Comparison of ENCODE assay signal across 27 cellular contexts in genomic region chr17:29050176-29050575, GRCh38. TPM values are rescaled to one million over a fixed set of nuclear protein-coding genes. Genes with fewer than 3 reads are reported as not detected.
"Had no signal": no experiment of that assay in that cellular context is flagged by ENCODE, and none has a peak within 500 bp of the region (broad histone marks: within the 10 kb centered on the region; RNA-seq: fewer than 3 reads in every experiment).

No MANE protein-coding gene starts in this region.

- H3K4me3 Mint-ChIP-seq: activated B cell treated with CpG ODN at 0.5 μM for 24 hours; activated CD4-positive, alpha-beta T cell treated with anti-CD3 and anti-CD28 coated beads, Interleukin-2, amount 10 ng/mL, durations not matched to agents 24 days and 14 days; activated CD8-positive, alpha-beta memory T cell treated with anti-CD3 and anti-CD28 coated beads, Interleukin-2, amount 10 ng/mL, durations not matched to agents 7 days and 5 days; activated naive CD4-positive, alpha-beta T cell treated with anti-CD3 and anti-CD28 coated beads, Interleukin-2, amount 50 U/mL, for 24 hours; activated T-cell treated with anti-CD3 and anti-CD28 coated beads, Interleukin-2, amount 50 U/mL, for 24 hours; activated T-helper 1 cell treated with anti-CD3 and anti-CD28 coated beads, Interleukin-12 subunit alpha, Interleukin-12 subunit beta, Interleukin-2, Interleukin-4 antibody, amounts not matched to agents 30 ng/mL and 10 ng/mL and 1 ng/mL, durations not matched to agents 14 hours and 24 hours and 36 hours; T-helper 17 cell had no signal

- H3K4me3 ChIP-seq: Peyer's patch had no signal

- H3K27me3 Mint-ChIP-seq: activated naive CD4-positive, alpha-beta T cell treated with anti-CD3 and anti-CD28 coated beads, Interleukin-2, amount 50 U/mL, for 24 hours had no signal

- H3K36me3 ChIP-seq: Peyer's patch had no signal

- H3K9me3 ChIP-seq: Peyer's patch had no signal

- H3K27me3 ChIP-seq: Peyer's patch had no signal

- H3K4me1 Mint-ChIP-seq: activated naive CD4-positive, alpha-beta T cell treated with anti-CD3 and anti-CD28 coated beads, Interleukin-2, amount 50 U/mL, for 24 hours; T-helper 17 cell had no signal

- H3K9me3 Mint-ChIP-seq: activated B cell treated with CpG ODN at 0.5 μM for 24 hours; activated CD4-positive, alpha-beta T cell treated with anti-CD3 and anti-CD28 coated beads, Interleukin-2, amount 10 ng/mL, durations not matched to agents 24 days and 14 days; activated naive CD4-positive, alpha-beta T cell treated with anti-CD3 and anti-CD28 coated beads, Interleukin-2, amount 50 U/mL, for 24 hours; activated T-cell treated with anti-CD3 and anti-CD28 coated beads, Interleukin-2, amount 50 U/mL, for 24 hours; activated T-helper 1 cell treated with anti-CD3 and anti-CD28 coated beads, Interleukin-12 subunit alpha, Interleukin-12 subunit beta, Interleukin-2, Interleukin-4 antibody, amounts not matched to agents 30 ng/mL and 10 ng/mL and 1 ng/mL, durations not matched to agents 14 hours and 24 hours and 36 hours had no signal

- ATAC-seq: activated CD8-positive, alpha-beta memory T cell treated with anti-CD3 and anti-CD28 coated beads, Interleukin-2, amount 10 ng/mL, durations not matched to agents 7 days and 5 days; T-helper 17 cell had no signal

- DNase-seq: activated B cell treated with CpG ODN at 0.5 μM for 24 hours; activated CD4-positive, alpha-beta T cell treated with anti-CD3 and anti-CD28 coated beads for 1 hour; activated CD4-positive, alpha-beta T cell treated with anti-CD3 and anti-CD28 coated beads, Interleukin-2, amount 10 ng/mL, durations not matched to agents 24 days and 14 days; activated CD4-positive, alpha-beta T cell treated with anti-CD3 and anti-CD28 coated beads, Interleukin-2, amount 50 U/mL, for 48 hours; activated CD8-positive, alpha-beta memory T cell treated with anti-CD3 and anti-CD28 coated beads, Interleukin-2, amount 10 ng/mL, durations not matched to agents 7 days and 5 days; activated effector memory CD4-positive, alpha-beta T cell treated with Interleukin-2 at 50 U/mL for 16 hours; activated naive CD4-positive, alpha-beta T cell; activated T-cell treated with anti-CD3 and anti-CD28 coated beads, Interleukin-2, amount 50 U/mL, for 24 hours; aorta; IMR-90; Kasumi-1; KBM-7; NCI-H1048; NCI-H1930; NCI-H2171; NCI-H2227 treated with DMSO at 0.1 percent for 48 hours; NCI-H446 treated with DMSO at 0.1 percent for 48 hours; NCI-H524 treated with DMSO at 0.1 percent for 48 hours; NCI-H748 treated with DMSO at 0.1 percent for 48 hours; Peyer's patch; SHP77; T-helper 17 cell; T-helper 9 cell had no signal

- H3K27ac ChIP-seq: Peyer's patch, RWPE1 had no signal

- H3K27ac Mint-ChIP-seq: activated B cell treated with CpG ODN at 0.5 μM for 24 hours; activated CD4-positive, alpha-beta T cell treated with anti-CD3 and anti-CD28 coated beads, Interleukin-2, amount 10 ng/mL, durations not matched to agents 24 days and 14 days; activated CD8-positive, alpha-beta memory T cell treated with anti-CD3 and anti-CD28 coated beads, Interleukin-2, amount 10 ng/mL, durations not matched to agents 7 days and 5 days; activated naive CD4-positive, alpha-beta T cell treated with anti-CD3 and anti-CD28 coated beads, Interleukin-2, amount 50 U/mL, for 24 hours; activated T-cell treated with anti-CD3 and anti-CD28 coated beads, Interleukin-2, amount 50 U/mL, for 24 hours; activated T-helper 1 cell treated with anti-CD3 and anti-CD28 coated beads, Interleukin-12 subunit alpha, Interleukin-12 subunit beta, Interleukin-2, Interleukin-4 antibody, amounts not matched to agents 30 ng/mL and 10 ng/mL and 1 ng/mL, durations not matched to agents 14 hours and 24 hours and 36 hours; T-helper 17 cell had no signal

- H3K4me1 ChIP-seq: Peyer's patch had no signal

- H3K36me3 Mint-ChIP-seq: activated CD8-positive, alpha-beta memory T cell treated with anti-CD3 and anti-CD28 coated beads, Interleukin-2, amount 10 ng/mL, durations not matched to agents 7 days and 5 days; activated naive CD4-positive, alpha-beta T cell treated with anti-CD3 and anti-CD28 coated beads, Interleukin-2, amount 50 U/mL, for 24 hours had no signal

RNA-seq across cellular contexts. Expression of gene SEZ6, which starts 44.3 kb away (rescaled TPM):
- total RNA-seq: activated B cell treated with CpG ODN at 0.5 μM for 24 hours; activated CD4-positive, alpha-beta T cell treated with anti-CD3 and anti-CD28 coated beads, Interleukin-2, amount 10 ng/mL, durations not matched to agents 24 days and 14 days; activated CD8-positive, alpha-beta memory T cell treated with anti-CD3 and anti-CD28 coated beads, Interleukin-2, amount 10 ng/mL, durations not matched to agents 7 days and 5 days; activated T-helper 1 cell treated with anti-CD3 and anti-CD28 coated beads, Interleukin-12 subunit alpha, Interleukin-12 subunit beta, Interleukin-2, Interleukin-4 antibody, amounts not matched to agents 30 ng/mL and 10 ng/mL and 1 ng/mL, durations not matched to agents 14 hours and 24 hours and 36 hours; aorta; IMR-90; SK-MEL-5 had no signal
- polyA plus RNA-seq: aorta, IMR-90 had no signal
